In genomic region chr2:87280956-87281355, GRCh38 we compare ENCODE assay signal across 4 cellular contexts.
A peak's percentile ranks its signal among the peaks of the same experiment; 100 is the strongest.
DNase-seq lines count a peak whose midpoint lies in the region; ATAC-seq and TF ChIP-seq lines count a peak whose summit lies in the region.
"Not testable (repeated sequence)": the region's sequence is repeated elsewhere in the genome, so short reads cannot be mapped to it uniquely, and the experiment has no call there.

No MANE protein-coding gene starts in this region.

- not testable (repeated sequence) for H3K27me3 ChIP-seq in upper lobe of right lung

- intact Hi-C loops in left colon (cut with DNase I, micrococcal nuclease); mucosa of descending colon (cut with DNase I, micrococcal nuclease); upper lobe of right lung (cut with DNase I): not testable (repeated sequence)

- ATAC-seq in left colon = peak; percentile 41
- peak; percentile 31 for ATAC-seq in mucosa of descending colon
- ATAC-seq in upper lobe of right lung = not testable (repeated sequence)

- H3K36me3 ChIP-seq in mucosa of descending colon (ENCODE audit: low read depth); upper lobe of right lung: not testable (repeated sequence)

- not testable (repeated sequence) for TF ChIP-seq CTCF in mucosa of descending colon (IDR thresholded peaks at IDR 0.05); upper lobe of right lung (IDR thresholded peaks at IDR 0.05)

- H3K27ac ChIP-seq in upper lobe of right lung = not testable (repeated sequence)

- H3K4me3 ChIP-seq in mucosa of descending colon, upper lobe of right lung: not testable (repeated sequence)

- H3K4me1 ChIP-seq in mucosa of descending colon (ENCODE audit: low read depth); upper lobe of right lung: not testable (repeated sequence)

- H3K9me3 ChIP-seq in mucosa of descending colon, upper lobe of right lung: not testable (repeated sequence)

- peak; percentile 19 for DNase-seq in ecto neural progenitor cell (ENCODE audit: low spot score)
- not testable (repeated sequence) for DNase-seq in left colon, mucosa of descending colon
- DNase-seq in upper lobe of right lung = peak; percentile 51
